In genomic region chr3:151156618-151157216, GRCh38 we compare ENCODE assay signal across 8 cellular contexts. TPM values are rescaled to one million over a fixed set of nuclear protein-coding genes. Genes with fewer than 3 reads are reported as not detected.
DNase-seq lines count a peak whose midpoint lies in the region; ATAC-seq, FAIRE-seq and TF ChIP-seq lines count a peak whose summit lies in the region.

No MANE protein-coding gene starts in this region.

- ATAC-seq in HG03432 (IDR thresholded peaks at IDR 0.05; ENCODE audit: unreplicated experiment) (peak; percentile 80), upper lobe of right lung (peak; percentile 81)

- intact Hi-C loops in upper lobe of right lung (cut with DNase I), result no loop called here

- no peak overlapping the region for H3K27ac ChIP-seq in keratinocyte (ENCODE audit: control insufficient read depth, insufficient read depth, low read length)
- H3K27ac ChIP-seq in upper lobe of right lung, result no peak overlapping the region

- peak; percentile 40 for DNase-seq in DMS114 treated with DMSO at 0.1 percent for 48 hours (lab: John Stamatoyannopoulos, UW; ENCODE audit: unreplicated experiment)
- DNase-seq in GM19240 (ENCODE audit: insufficient read length, low spot score), result peak; percentile 55
- peak; percentile 78 for DNase-seq in NCI-H526 treated with DMSO at 0.1 percent for 48 hours (lab: John Stamatoyannopoulos, UW)
- DNase-seq in astrocyte of the hippocampus (ENCODE audit: low read depth, low spot score), result peak; percentile 64
- peak; percentile 30 for DNase-seq in keratinocyte (ENCODE audit: low read depth, low spot score)
- no peak for DNase-seq in upper lobe of right lung
- no peak for DNase-seq in dedifferentiated amniotic fluid mesenchymal stem cell (ENCODE audit: extremely low spot score)

- no peaks in the 10 kb centered on the region for H3K36me3 ChIP-seq in keratinocyte (ENCODE audit: control insufficient read depth in 2 of 2, extremely low read depth in 1 of 2, insufficient read depth in 2 of 2, low read length in 2 of 2)
- H3K36me3 ChIP-seq in upper lobe of right lung, result no peaks in the 10 kb centered on the region

- H3K79me2 ChIP-seq in keratinocyte (ENCODE audit: control insufficient read depth, insufficient read depth, low read length), result no peaks in the 10 kb centered on the region

- TF ChIP-seq CTCF in keratinocyte (optimal IDR thresholded peaks at IDR 0.05 in 1 of 3, IDR thresholded peaks at IDR 0.05 in 1 of 3, conservative IDR thresholded peaks at IDR 0.05 in 1 of 3; ENCODE audit: extremely low read depth in 1 of 3, insufficient read depth in 2 of 3, low read length in 3 of 3) (peak; percentile 52 to 57 (median 56)), upper lobe of right lung (IDR thresholded peaks at IDR 0.05) (peak; percentile 54)

- H3K4me2 ChIP-seq in keratinocyte (ENCODE audit: control insufficient read depth, extremely low read depth, insufficient read depth, low read depth, low read length), result no peak overlapping the region

- peak; percentile 87 for FAIRE-seq in keratinocyte (lab: Jason Lieb, UNC)

- no peaks in the 10 kb centered on the region for H3K9me1 ChIP-seq in keratinocyte (ENCODE audit: control insufficient read depth, extremely low read depth, insufficient read depth, low read length)

- dilution Hi-C loops in keratinocyte (cut with MboI; ENCODE audit: extremely low pct_ligation_motif_present, low sequenced_read_pairs), result no loop called here

- no peaks in the 10 kb centered on the region for H3K27me3 ChIP-seq in keratinocyte (ENCODE audit: control insufficient read depth, extremely low read depth, insufficient read depth, low read length)
- H3K27me3 ChIP-seq in upper lobe of right lung, result no peaks in the 10 kb centered on the region

- no peak overlapping the region for H2AFZ ChIP-seq in keratinocyte (ENCODE audit: control insufficient read depth, low read length)

- H3K4me1 ChIP-seq in keratinocyte (ENCODE audit: control insufficient read depth, extremely low read depth, insufficient read depth, low read length) (no peaks in the 10 kb centered on the region), upper lobe of right lung (no peaks in the 10 kb centered on the region)

- no peaks in the 10 kb centered on the region for H3K9me3 ChIP-seq in keratinocyte (ENCODE audit: control insufficient read depth, low read depth, low read length)
- no peaks in the 10 kb centered on the region for H3K9me3 ChIP-seq in upper lobe of right lung

- no peak overlapping the region for H3K9ac ChIP-seq in keratinocyte (ENCODE audit: control insufficient read depth, extremely low read depth, insufficient read depth, low read length)

- H4K20me1 ChIP-seq in keratinocyte (ENCODE audit: control insufficient read depth, extremely low read depth, insufficient read depth, low read length), result no peaks in the 10 kb centered on the region

- H3K4me3 ChIP-seq in keratinocyte (ENCODE audit: control insufficient read depth in 2 of 3, extremely low read depth in 1 of 3, insufficient read depth in 2 of 3, low read depth in 1 of 3, low read length in 3 of 3), result no peak overlapping the region
- no peak overlapping the region for H3K4me3 ChIP-seq in upper lobe of right lung

RNA-seq across cellular contexts. Expression of gene GPR171, which starts 46.3 kb away (rescaled TPM):
- polyA plus RNA-seq in keratinocyte, result not detected in 3 replicates
- polyA plus RNA-seq in keratinocyte (2011; ENCODE audit: low read depth), result not detected
- not detected in 2 replicates for polyA plus RNA-seq in keratinocyte (2011; cell fraction: cytosol; rRNA removed)
- not detected in 2 replicates for polyA plus RNA-seq in keratinocyte (2011; cell fraction: nucleus; rRNA removed)
- not detected in 2 replicates for polyA plus RNA-seq in keratinocyte (2012; ENCODE audit: low replicate concordance)
- not detected in 3 replicates for polyA minus RNA-seq in keratinocyte
- not detected for polyA minus RNA-seq in keratinocyte (2011; cell fraction: cytosol; rRNA and poly(A)+ RNA removed)
- polyA minus RNA-seq in keratinocyte (2011; cell fraction: nucleus; rRNA and poly(A)+ RNA removed), result not detected in 2 replicates
- 3.2 TPM for total RNA-seq in upper lobe of right lung

Comparison
In these comparisons a context has a peak if more than half of its experiments do, and no peak if none do; other contexts are left out.
1. DNase-seq: peak in DMS114 treated with DMSO at 0.1 percent for 48 hours (single experiment), GM19240 (single experiment), NCI-H526 treated with DMSO at 0.1 percent for 48 hours (single experiment), astrocyte of the hippocampus (single experiment) and keratinocyte (single experiment); none in upper lobe of right lung (single experiment) and dedifferentiated amniotic fluid mesenchymal stem cell (single experiment).